ENCODE assay signal across 8 cellular contexts in the genomic region with DNA sequence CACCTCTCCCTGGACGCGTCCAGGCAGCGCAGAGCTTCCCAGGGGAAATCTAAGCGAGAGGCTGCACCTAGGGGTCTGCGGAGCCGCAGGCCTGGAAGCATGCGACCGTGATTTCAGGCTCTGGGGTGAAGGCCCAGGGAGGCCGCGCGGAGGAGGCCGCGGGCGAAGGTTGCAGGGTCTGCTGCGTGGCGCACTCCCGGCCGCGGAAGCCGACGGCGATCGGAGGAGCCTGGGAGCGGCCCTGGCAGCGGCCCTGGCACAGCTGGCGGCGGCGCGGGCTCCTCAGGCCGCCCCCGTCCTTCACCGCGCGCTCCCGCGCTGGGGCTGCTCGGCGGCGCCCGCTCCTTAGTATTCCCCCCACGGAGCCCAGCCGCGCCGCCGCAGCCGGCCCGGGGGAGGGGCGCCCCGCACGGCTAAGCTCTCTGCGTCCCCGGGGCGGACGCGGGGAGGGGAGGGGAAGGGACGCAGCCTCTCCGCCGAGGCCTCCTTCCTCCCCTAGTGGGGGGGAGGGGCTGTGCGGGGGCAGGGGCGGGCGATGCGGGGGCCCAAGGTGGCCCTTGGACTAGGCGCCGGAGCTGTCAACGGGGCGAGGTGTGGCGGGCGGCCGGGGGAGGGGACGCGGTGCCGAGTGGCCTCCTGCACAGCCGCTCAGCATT. TPM values are rescaled to one million over a fixed set of nuclear protein-coding genes. Genes with fewer than 3 reads are reported as not detected.
DNase-seq lines count a peak whose midpoint lies in the region; ATAC-seq and TF ChIP-seq lines count a peak whose summit lies in the region.

No MANE protein-coding gene starts in this region.

- no peaks in the 10 kb centered on the region for H4K20me1 ChIP-seq in GM23338 (replicated peaks; ENCODE audit: insufficient read depth)

- H3K27me3 ChIP-seq in GM23338 (ENCODE audit: insufficient read depth) (peaks cover 77% of the 10 kb centered on the region), ascending aorta (no peaks in the 10 kb centered on the region)

- intact Hi-C loops in ascending aorta (cut with DNase I), result loop anchor here (2.0 to 5.0 kb wide), 2 partner anchors 15 to 129 kb away; partner anchors contain the start of gene MAGEF1

- no peaks in the 10 kb centered on the region for H3K79me2 ChIP-seq in GM23338 (replicated peaks; ENCODE audit: insufficient read depth)

- no peak overlapping the region for H3K27ac Mint-ChIP-seq in GM23338

- H3F3A ChIP-seq in GM23338 (replicated peaks; ENCODE audit: low read depth), result peaks cover 4% of the 10 kb centered on the region; the same call in 1 of the 2 replicates

- H2AFZ ChIP-seq in GM23338, result peak overlapping the region; percentile 70

- H3K9me3 ChIP-seq in ascending aorta, result no peaks in the 10 kb centered on the region

- peak overlapping the region; percentile 92 for H3K4me2 ChIP-seq in GM23338

- DNase-seq in GM23338 (ENCODE audit: low spot score) (no peak), ascending aorta (ENCODE audit: low spot score in 2 of 2) (no peak), retinal pigment epithelial cell (ENCODE audit: low read depth) (no peak), glomerular visceral epithelial cell (ENCODE audit: extremely low spot score) (no peak)

- peak overlapping the region; percentile 78 for H3K4me3 Mint-ChIP-seq in GM23338

- H3K9me2 ChIP-seq in GM23338 (ENCODE audit: insufficient read depth), result no peaks in the 10 kb centered on the region

- peaks cover 28% of the 10 kb centered on the region for H3K4me1 Mint-ChIP-seq in GM23338

- H3K4me3 ChIP-seq in GM23338 (peak overlapping the region; percentile 66), ascending aorta (peak overlapping the region; percentile 62 to 87), iPS-11a (ENCODE audit: low read depth, low read length) (peak overlapping the region; percentile 36), retinal pigment epithelial cell (ENCODE audit: low read length) (peak overlapping the region; percentile 43)

- H3K36me3 Mint-ChIP-seq in GM23338 (ENCODE audit: low read depth), result no peaks in the 10 kb centered on the region; the same call in 1 of the 3 replicates

- H3K27me3 Mint-ChIP-seq in GM23338 (ENCODE audit: insufficient read depth, low read depth, poor library complexity), result peaks cover 30% of the 10 kb centered on the region

- peaks cover 25% of the 10 kb centered on the region for H3K4me1 ChIP-seq in GM23338 (ENCODE audit: insufficient read depth)
- peaks cover 0 to 7% of the 10 kb centered on the region in 2 donors for H3K4me1 ChIP-seq in ascending aorta

- ATAC-seq in GM23338 (peak; percentile 52), HG03457 (IDR thresholded peaks at IDR 0.05; ENCODE audit: unreplicated experiment) (no peak), GM21367 (IDR thresholded peaks at IDR 0.05; ENCODE audit: unreplicated experiment) (no peak), HG03139 (IDR thresholded peaks at IDR 0.05; ENCODE audit: unreplicated experiment) (no peak)

- TF ChIP-seq CTCF in GM23338 (conservative IDR thresholded peaks at IDR 0.05; ENCODE audit: low read depth in 2 of 2) (no peak), ascending aorta (IDR thresholded peaks at IDR 0.05) (no peak), retinal pigment epithelial cell (conservative IDR thresholded peaks at IDR 0.05; ENCODE audit: low read depth, low read length) (no peak)

- H3K27ac ChIP-seq in GM23338 (ENCODE audit: low read depth), result no peak overlapping the region
- H3K27ac ChIP-seq in ascending aorta, result peak overlapping the region; percentile 66 to 80

- H3K36me3 ChIP-seq in GM23338 (ENCODE audit: insufficient read depth) (no peaks in the 10 kb centered on the region), ascending aorta (no peaks in the 10 kb centered on the region)

- H3K9me3 Mint-ChIP-seq in GM23338, result no peaks in the 10 kb centered on the region

TF ChIP-seq in GM23338, 12 proteins besides CTCF, POLR2A, EP300 and RAD21:
- TF ChIP-seq CREB1 (CRISPR knock-in tag; IDR thresholded peaks at IDR 0.05; ENCODE audit: low read depth) (no peak), EZH2phosphoT487 (IDR thresholded peaks at IDR 0.05; ENCODE audit: unreplicated experiment) (peak; percentile 43)
TF ChIP-seq in GM23338: peak in this region for 1.

RNA-seq across cellular contexts. Expression of gene EPHB3, which starts 21.9 kb away (rescaled TPM):
- total RNA-seq in GM23338 (2014; rRNA removed; shearing (Covaris generic)), result 1.0 and 2.0 TPM in 2 replicates
- polyA plus RNA-seq in GM23338 (2016; fragmentation: Nextera tagmentation; extraction: Ambion mirVana), result 0.54 and 0.57 TPM in 2 replicates
- 1.2 TPM for total RNA-seq in ascending aorta
